ENCODE assay signal across 30 cellular contexts in genomic region chr1:155487537-155487936, GRCh38.
"Had no signal": no experiment of that assay in that cellular context is flagged by ENCODE, and none has a peak within 500 bp of the region (broad histone marks: within the 10 kb centered on the region; RNA-seq: fewer than 3 reads in every experiment).

No MANE protein-coding gene starts in this region.

- FAIRE-seq: urothelium cell line had no signal

- H3K27ac ChIP-seq: left ventricle myocardium inferior, neural progenitor cell, neutrophil, ovary, right atrium auricular region, skin epidermis, suprapubic skin, thoracic aorta, tibial artery, upper lobe of right lung had no signal

- H3K4me3 Mint-ChIP-seq: immature natural killer cell; mesothelial cell of epicardium; naive B cell; natural killer cell; nephron progenitor cell; neural progenitor cell; stimulated activated naive CD8-positive, alpha-beta T cell treated with anti-CD3 and anti-CD28 coated beads, Interleukin-15, Interleukin-2, amounts not matched to agents 100 ng/mL and 50 ng/mL, for 24 hours had no signal

- H3K4me1 Mint-ChIP-seq: mesothelial cell of epicardium, nephron progenitor cell, neural progenitor cell had no signal

- H3K36me3 ChIP-seq: left ventricle myocardium inferior, neural progenitor cell, ovary, right atrium auricular region, thoracic aorta, upper lobe of right lung had no signal

- H3K4me2 ChIP-seq: neural progenitor cell had no signal

- DNase-seq: hypothalamus; immature natural killer cell; islet precursor cell; left ventricle myocardium inferior; mesendoderm; naive B cell; natural killer cell; nephron progenitor cell; occipital lobe; ovary; stimulated activated CD4-positive, alpha-beta T cell treated with anti-CD3 and anti-CD28 coated beads, Interleukin-12 subunit alpha, Interleukin-12 subunit beta, amount 100 ng/mL, for 4 hours; stimulated activated CD4-positive, alpha-beta T cell treated with anti-CD3 and anti-CD28 coated beads, Interleukin-15, amount 100 ng/mL, for 24 hours; stimulated activated CD4-positive, alpha-beta T cell treated with anti-CD3 and anti-CD28 coated beads, Interleukin-2, amount 100 ng/mL, for 24 hours; stimulated activated CD4-positive, alpha-beta T cell treated with anti-CD3 and anti-CD28 coated beads, Interleukin-4, amount 100 ng/mL, for 1 hour; stimulated activated naive CD4-positive, alpha-beta T cell; tibial artery; trophoblast cell; upper lobe of right lung had no signal

- H3K9ac ChIP-seq: neural progenitor cell had no signal

- H3K27me3 ChIP-seq: neural progenitor cell, neutrophil, ovary, right atrium auricular region, suprapubic skin, tibial artery, upper lobe of right lung had no signal

- H3K36me3 Mint-ChIP-seq: naive B cell, natural killer cell had no signal

- H3K27ac Mint-ChIP-seq: immature natural killer cell; mesothelial cell of epicardium; natural killer cell; nephron progenitor cell; neural progenitor cell; progenitor cell of endocrine pancreas; stimulated activated naive CD8-positive, alpha-beta T cell treated with anti-CD3 and anti-CD28 coated beads, Interleukin-15, Interleukin-2, amounts not matched to agents 100 ng/mL and 50 ng/mL, for 24 hours had no signal

- ATAC-seq: natural killer cell, sciatic nerve, upper lobe of right lung had no signal

- H3K9me3 Mint-ChIP-seq: immature natural killer cell; mesothelial cell of epicardium; naive B cell; natural killer cell; stimulated activated naive CD8-positive, alpha-beta T cell treated with anti-CD3 and anti-CD28 coated beads, Interleukin-15, Interleukin-2, amounts not matched to agents 100 ng/mL and 50 ng/mL, for 24 hours had no signal

- H3K4me1 ChIP-seq: neural progenitor cell, right atrium auricular region, tibial artery had no signal

- H3K4me3 ChIP-seq: left ventricle myocardium inferior, lung, neural progenitor cell, ovary, right atrium auricular region, skin epidermis, suprapubic skin, thoracic aorta, tibial artery, upper lobe of right lung had no signal

- H3K27me3 Mint-ChIP-seq: naive B cell; progenitor cell of endocrine pancreas; stimulated activated naive CD8-positive, alpha-beta T cell treated with anti-CD3 and anti-CD28 coated beads, Interleukin-15, Interleukin-2, amounts not matched to agents 100 ng/mL and 50 ng/mL, for 24 hours had no signal

- H3K9me3 ChIP-seq: left ventricle myocardium inferior, neutrophil, ovary, right atrium auricular region, suprapubic skin, thoracic aorta, tibial artery, upper lobe of right lung had no signal
